In genomic region chr2:134140251-134140661, GRCh38 we compare ENCODE assay signal across 11 cellular contexts.
DNase-seq lines count a peak whose midpoint lies in the region; ATAC-seq, FAIRE-seq and TF ChIP-seq lines count a peak whose summit lies in the region.
"Had no signal": no experiment of that assay in that cellular context is flagged by ENCODE, and none has a peak within 500 bp of the region (broad histone marks: within the 10 kb centered on the region; RNA-seq: fewer than 3 reads in every experiment).

No MANE protein-coding gene starts in this region.

- H3K36me3 ChIP-seq in H1 (ENCODE audit: control insufficient read depth in 2 of 4, insufficient read depth in 4 of 4, low read length in 3 of 4), result no peaks in the 10 kb centered on the region
- H3K36me3 ChIP-seq: brain microvascular endothelial cell, uterus had no signal

- H3K23me2 ChIP-seq in H1 (ENCODE audit: low read depth, low read length), result no peaks in the 10 kb centered on the region; the same call in 1 of the 2 replicates

- H4K8ac ChIP-seq in H1 (ENCODE audit: extremely low read depth, insufficient read depth, low read length), result no peak overlapping the region; the same call in 1 of the 2 replicates

- H3K56ac ChIP-seq in H1 (replicated peaks; ENCODE audit: insufficient read length, low read depth, low read length), result no peak overlapping the region

- ATAC-seq in GM18505 (IDR thresholded peaks at IDR 0.05; ENCODE audit: unreplicated experiment), result no peak

- H2BK15ac ChIP-seq in H1 (ENCODE audit: low read length), result 0 out of 2 replicates have a peak overlapping the region, but pooled peaks have one; percentile 62

- H3K4me3 ChIP-seq in H1 (ENCODE audit: extremely low read depth in 1 of 4, insufficient read depth in 2 of 4, low read depth in 3 of 4, low read length in 4 of 4), result no peak overlapping the region
- H3K4me3 ChIP-seq: uterus had no signal

- H3K27me3 ChIP-seq in H1 (replicated peaks in 1 of 4; ENCODE audit: control insufficient read depth in 3 of 4, extremely low read depth in 1 of 4, insufficient read depth in 3 of 4, low read length in 3 of 4), result no peaks in the 10 kb centered on the region
- H3K27me3 ChIP-seq: brain microvascular endothelial cell, uterus had no signal

- TF ChIP-seq RAD21 in H1 (IDR thresholded peaks at IDR 0.05 in 1 of 2, conservative IDR thresholded peaks at IDR 0.05 in 1 of 2; ENCODE audit: low read depth in 2 of 2, low read length in 2 of 2), result no peak

- no peak overlapping the region for H2AFZ ChIP-seq in H1 (ENCODE audit: low read length)

- H3K9me3 ChIP-seq in H1 (ENCODE audit: insufficient read depth in 2 of 2, low read depth in 1 of 2, low read length in 1 of 2), result no peaks in the 10 kb centered on the region
- H3K9me3 ChIP-seq: uterus had no signal

- no peak overlapping the region for H4K91ac ChIP-seq in H1 (replicated peaks; ENCODE audit: insufficient read length, low read length)

- DNase-seq in A172 (ENCODE audit: low spot score) (peak; percentile 59), M059J (ENCODE audit: low read depth) (peak; percentile 43), H1 (ENCODE audit: low read depth in 1 of 2, low spot score in 2 of 2) (no peak), mucosa of gallbladder (ENCODE audit: low spot score) (peak; percentile 87), COR-L47 (lab: John Stamatoyannopoulos, UW) (no peak), HCEC 1CT (no peak)
- no peak for DNase-seq in stimulated activated CD4-positive, alpha-beta T cell treated with anti-CD3 and anti-CD28 coated beads, Interleukin-15, amount 100 ng/mL, for 24 hours
- DNase-seq: brain microvascular endothelial cell, NCI-H2227 treated with DMSO at 0.1 percent for 48 hours, uterus had no signal

- POLR2A ChIA-PET in H1 (lab: Charles Lee; ENCODE audit: partially characterized antibody), result no interaction called here

- CTCF ChIA-PET in H1 (lab: Charles Lee; ENCODE audit: partially characterized antibody), result interaction anchor here (0.8 to 1.8 kb wide), 5 partner anchors 10 to 105 kb away, joined by 3 to 6 read pairs (median 5); no protein-coding TSS in a partner anchor

- H3K23ac ChIP-seq in H1 (ENCODE audit: insufficient read length), result no peak overlapping the region

- TF ChIP-seq CTCF in H1 (IDR thresholded peaks at IDR 0.05; ENCODE audit: control extremely low read depth in 1 of 3, insufficient read depth in 1 of 3, low read depth in 1 of 3, low read length in 3 of 3), result no peak

- H3K4ac ChIP-seq in H1 (replicated peaks; ENCODE audit: insufficient read length, low read depth, low read length), result no peak overlapping the region

- H3K18ac ChIP-seq in H1 (ENCODE audit: extremely low read depth, low read length), result no peak overlapping the region

- FAIRE-seq in H1 (lab: Jason Lieb, UNC), result no peak

- H4K5ac ChIP-seq in H1 (ENCODE audit: insufficient read length, low read depth, low read length), result no peak overlapping the region

- H2BK5ac ChIP-seq in H1 (ENCODE audit: low read depth, low read length), result no peak overlapping the region

- H4K20me1 ChIP-seq in H1 (replicated peaks in 1 of 2; ENCODE audit: control insufficient read depth in 1 of 2, insufficient read depth in 2 of 2, low read length in 2 of 2), result peaks cover 4 to 6% of the 10 kb centered on the region in 2 experiments

- peaks cover 22% of the 10 kb centered on the region for H3K79me1 ChIP-seq in H1 (ENCODE audit: low read depth, low read length)

- whole genome bisulfite sequencing in H1 (ENCODE audit: extremely low coverage in 1 of 2, insufficient coverage in 1 of 2, insufficient read length in 1 of 2, insufficient replicate concordance in 2 of 2, low coverage in 1 of 2, low lambda C conversion rate in 2 of 2, missing lambda C conversion rate in 1 of 2), 2 experiments, result 95% methylated on average over 9 of the region's 9 CpGs; no CpG with 5 or more reads in 1 of the 2 experiments

- H2BK12ac ChIP-seq in H1 (ENCODE audit: low read depth, low read length), result no peak overlapping the region

- no peak overlapping the region for H3K14ac ChIP-seq in H1 (ENCODE audit: insufficient read length)

- no peak for TF ChIP-seq EP300 in H1 (IDR thresholded peaks at IDR 0.05; ENCODE audit: borderline replicate concordance in 1 of 2, low read depth in 2 of 2, low read length in 2 of 2)

- no peak for TF ChIP-seq POLR2A in H1 (IDR thresholded peaks at IDR 0.05; ENCODE audit: control extremely low read depth in 1 of 2, low read depth in 2 of 2, low read length in 2 of 2)
- no peak for TF ChIP-seq POLR2A in GM18505 (IDR thresholded peaks at IDR 0.05; ENCODE audit: borderline replicate concordance, extremely low read depth, insufficient read depth, insufficient read length)

- no peak overlapping the region for H2AK5ac ChIP-seq in H1 (ENCODE audit: low read depth, low read length)

- no peak overlapping the region for H3K4me2 ChIP-seq in H1 (ENCODE audit: insufficient read depth in 1 of 2, low read depth in 2 of 2, low read length in 2 of 2)

- peaks cover 3 to 88% of the 10 kb centered on the region in 2 experiments for H3K79me2 ChIP-seq in H1 (ENCODE audit: control insufficient read depth in 1 of 2, insufficient read depth in 2 of 2, low read length in 2 of 2)

- no peak overlapping the region for H2BK120ac ChIP-seq in H1 (replicated peaks; ENCODE audit: low read depth, low read length)

- H2BK20ac ChIP-seq in H1 (ENCODE audit: low read length), result no peak overlapping the region

- no peak overlapping the region for H3K27ac ChIP-seq in H1 (ENCODE audit: low read depth, low read length)
- H3K27ac ChIP-seq: brain microvascular endothelial cell, uterus had no signal

- peaks cover 4 to 31% (median 26%) of the 10 kb centered on the region in 4 experiments for H3K4me1 ChIP-seq in H1 (replicated peaks in 1 of 4; ENCODE audit: control insufficient read depth in 3 of 4, insufficient read depth in 4 of 4, low read length in 3 of 4)
- H3K4me1 ChIP-seq: uterus had no signal

- H3K9ac ChIP-seq in H1 (replicated peaks in 1 of 4; ENCODE audit: extremely low read depth in 1 of 4, low read depth in 3 of 4, low read length in 3 of 4), result no peak overlapping the region

TF ChIP-seq in H1, 55 proteins besides CTCF, POLR2A, EP300 and RAD21:
- no peak for TF ChIP-seq USF2 (IDR thresholded peaks at IDR 0.05; ENCODE audit: low read length)
- TF ChIP-seq SIN3A (conservative IDR thresholded peaks at IDR 0.05 in 1 of 2, IDR thresholded peaks at IDR 0.05 in 1 of 2; ENCODE audit: low read depth in 1 of 2, low read length in 2 of 2), result no peak
- TF ChIP-seq NRF1 (IDR thresholded peaks at IDR 0.05; ENCODE audit: low read depth, low read length), result no peak
TF ChIP-seq in H1: peak in this region for 0.

Comparison
In these comparisons a context has a peak if more than half of its experiments do, and no peak if none do; other contexts are left out.
1. DNase-seq: peak in A172 (single experiment), M059J (single experiment) and mucosa of gallbladder (single experiment); none in H1 (0 of 2), COR-L47 (single experiment), stimulated activated CD4-positive, alpha-beta T cell treated with anti-CD3 and anti-CD28 coated beads, Interleukin-15, amount 100 ng/mL, for 24 hours (single experiment) and HCEC 1CT (single experiment).